Comparison of ENCODE assay signal across 27 cellular contexts in genomic region chr14:26888592-26888991, GRCh38.
"Had no signal": no experiment of that assay in that cellular context is flagged by ENCODE, and none has a peak within 500 bp of the region (broad histone marks: within the 10 kb centered on the region; RNA-seq: fewer than 3 reads in every experiment).

No MANE protein-coding gene starts in this region.

- H3K27me3 ChIP-seq: pancreas, right lobe of liver, testis, thyroid gland, transverse colon, upper lobe of left lung, vagina had no signal

- H3K36me3 ChIP-seq: lower lobe of right lung, pancreas, prostate gland, right lobe of liver, thyroid gland, transverse colon, upper lobe of left lung, vagina had no signal

- DNase-seq: hypothalamus; immature natural killer cell; kidney; lower lobe of right lung; mammary epithelial cell; mesenchymal stem cell; naive thymus-derived CD8-positive, alpha-beta T cell; nucleus accumbens; pancreas; posterior cingulate gyrus; retina; right lobe of liver; stimulated activated CD4-positive, alpha-beta T cell treated with anti-CD3 and anti-CD28 coated beads, Interleukin-1b, Interleukin-23, amount 100 ng/mL, for 48 hours; stimulated activated CD4-positive, alpha-beta T cell treated with anti-CD3 and anti-CD28 coated beads, Interleukin-2, amount 100 ng/mL, for 48 hours; stimulated activated CD4-positive, alpha-beta T cell treated with anti-CD3 and anti-CD28 coated beads, Interleukin-4, amount 100 ng/mL, for 4 hours; stimulated activated CD8-positive, alpha-beta memory T cell treated with anti-CD3 and anti-CD28 coated beads, Interleukin-4, amount 100 ng/mL, for 48 hours; stimulated activated naive CD4-positive, alpha-beta T cell treated with Interleukin-2 at 50 U/mL for 16 hours; stimulated activated naive CD8-positive, alpha-beta T cell treated with anti-CD3 and anti-CD28 coated beads, Interleukin-15, amount 100 ng/mL, for 72 hours; substantia nigra; testis; thyroid gland; transverse colon; upper lobe of left lung had no signal

- H3K4me2 ChIP-seq: smooth muscle cell had no signal

- ATAC-seq: lower lobe of right lung; naive thymus-derived CD8-positive, alpha-beta T cell; pancreas; right lobe of liver; stimulated activated memory B cell treated with anti-CD40 and anti-IgM and Interleukin-4, amounts not matched to agents 10 μg/mL and 1 μg/mL and 100 μg/mL, for 72 hours; stimulated activated naive CD8-positive, alpha-beta T cell treated with anti-CD3 and anti-CD28 coated beads, Interleukin-15, amount 100 ng/mL, for 72 hours had no signal

- H3K4me3 ChIP-seq: lower lobe of right lung, pancreas, prostate gland, right lobe of liver, smooth muscle cell, testis, thyroid gland, transverse colon, upper lobe of left lung, vagina had no signal

- H3K9me3 ChIP-seq: lower lobe of right lung, pancreas, prostate gland, right lobe of liver, testis, thyroid gland, transverse colon, vagina had no signal

- H3K27ac ChIP-seq: lower lobe of right lung, pancreas, prostate gland, right lobe of liver, testis, thyroid gland, transverse colon, upper lobe of left lung, vagina had no signal

- H3K4me1 ChIP-seq: lower lobe of right lung, pancreas, prostate gland, right lobe of liver, testis, thyroid gland, transverse colon, upper lobe of left lung, vagina had no signal
